ENCODE assay signal across 29 cellular contexts in the genomic region with DNA sequence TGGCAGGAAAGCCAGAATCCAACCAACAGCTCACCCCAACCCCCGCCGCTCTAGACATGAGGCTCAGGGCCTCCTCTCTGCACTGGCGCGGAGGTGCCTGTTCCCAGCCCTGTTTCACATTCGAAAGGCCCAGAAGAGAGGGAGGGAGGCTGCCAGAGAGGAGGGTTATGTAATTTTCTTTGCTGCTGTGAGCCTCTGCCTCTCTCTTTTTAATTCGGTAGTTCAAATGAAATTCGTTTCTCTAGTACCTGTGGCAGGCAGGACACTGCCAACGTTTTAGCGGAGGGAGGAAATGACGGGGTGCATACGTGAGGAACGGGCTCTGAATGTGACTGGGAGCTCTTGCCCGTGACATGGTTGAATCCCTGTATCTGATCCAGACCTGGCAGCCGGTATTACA. TPM values are rescaled to one million over a fixed set of nuclear protein-coding genes. Genes with fewer than 3 reads are reported as not detected.
DNase-seq lines count a peak whose midpoint lies in the region; ATAC-seq, FAIRE-seq and TF ChIP-seq lines count a peak whose summit lies in the region.
"Had no signal": no experiment of that assay in that cellular context is flagged by ENCODE, and none has a peak within 500 bp of the region (broad histone marks: within the 10 kb centered on the region; RNA-seq: fewer than 3 reads in every experiment).

No MANE protein-coding gene starts in this region.

- no peaks in the 10 kb centered on the region for H3K27me3 ChIP-seq in body of pancreas
- H3K27me3 ChIP-seq in layer of hippocampus (ENCODE audit: control insufficient read depth, insufficient read depth, low read length): no peaks in the 10 kb centered on the region
- H3K27me3 ChIP-seq in HepG2 (ENCODE audit: control insufficient read depth in 1 of 2, insufficient read depth in 2 of 2, low read length in 2 of 2): peaks cover 8 to 14% of the 10 kb centered on the region in 2 experiments; a peak in 4 of 5 replicates

- no peak overlapping the region for H3K9ac ChIP-seq in HepG2 (ENCODE audit: insufficient read depth, low read depth, low read length)

- no peak overlapping the region for H3K4me3 ChIP-seq in body of pancreas
- peak overlapping the region; percentile 16 for H3K4me3 ChIP-seq in retinal pigment epithelial cell (ENCODE audit: low read length)
- no peak overlapping the region for H3K4me3 ChIP-seq in HepG2 (replicated peaks in 1 of 3; ENCODE audit: insufficient read depth in 1 of 3, low read depth in 2 of 3, low read length in 3 of 3)
- H3K4me3 ChIP-seq: HAP-1 had no signal

- H3K4me2 ChIP-seq in HepG2 (ENCODE audit: low read depth, low read length): no peak overlapping the region

- CTCF ChIA-PET in HepG2 (lab: Yijun Ruan, JAX; ENCODE audit: low intra/inter-chr PET ratio, low total read pairs): no interaction called here

- peak in 1 of 3 donors; percentile 15 for TF ChIP-seq POLR2A in body of pancreas (IDR thresholded peaks at IDR 0.05)
- TF ChIP-seq POLR2A in HepG2 (IDR thresholded peaks at IDR 0.05; ENCODE audit: insufficient read depth in 1 of 2, low read depth in 2 of 2, low read length in 2 of 2): no peak

- H3K9me3 ChIP-seq in body of pancreas: no peaks in the 10 kb centered on the region
- no peaks in the 10 kb centered on the region for H3K9me3 ChIP-seq in HepG2 (ENCODE audit: low read length)
- H3K9me3 ChIP-seq: HAP-1 had no signal

- TF ChIP-seq CTCF in body of pancreas (IDR thresholded peaks at IDR 0.05) (no peak), retinal pigment epithelial cell (conservative IDR thresholded peaks at IDR 0.05; ENCODE audit: low read depth, low read length) (no peak), HepG2 (CRISPR knock-in tag; IDR thresholded peaks at IDR 0.05) (no peak)

- H3K36me3 ChIP-seq in body of pancreas (replicated peaks in 1 of 2; ENCODE audit: insufficient read depth in 1 of 2, low read depth in 2 of 2) (no peaks in the 10 kb centered on the region), HepG2 (replicated peaks in 1 of 2; ENCODE audit: control insufficient read depth in 1 of 2, insufficient read depth in 2 of 2, low read length in 2 of 2) (no peaks in the 10 kb centered on the region)
- H3K36me3 ChIP-seq: HAP-1 had no signal

- 57 to 69% methylated on average over 14 of the region's 14 CpGs for WGBS in body of pancreas, 2 donors
- 59% methylated on average over 10 of the region's 14 CpGs for WGBS in HepG2 (ENCODE audit: low lambda C conversion rate)

- no TSS peak for BruUV-seq in HepG2 (replicated peaks; lab: Mats Ljungman, UMichigan)

- no peaks in the 10 kb centered on the region for H4K20me1 ChIP-seq in HepG2 (ENCODE audit: insufficient read depth, low read length)

- H3K27ac ChIP-seq in body of pancreas (peak overlapping the region in 3 of 4 donors; percentile 49 to 77 (median 60)), layer of hippocampus (ENCODE audit: low read depth, low read length) (peak overlapping the region; percentile 86), HepG2 (ENCODE audit: extremely low read length, insufficient read depth, low read length) (no peak overlapping the region)

- TF ChIP-seq RAD21 in HepG2 (CRISPR knock-in tag; IDR thresholded peaks at IDR 0.05): no peak

- intact Hi-C loops in body of pancreas (cut with DNase I) (no loop called here), HepG2 (cut with micrococcal nuclease; ENCODE audit: unreplicated experiment) (no loop called here)

- TF ChIP-seq EP300 in HepG2 (IDR thresholded peaks at IDR 0.05; ENCODE audit: low read depth in 2 of 2, low read length in 2 of 2) (no peak), HepG2 (CRISPR knock-in tag; IDR thresholded peaks at IDR 0.05; ENCODE audit: borderline replicate concordance) (no peak)

- ATAC-seq in body of pancreas (no peak), HG02678 (IDR thresholded peaks at IDR 0.05; ENCODE audit: unreplicated experiment) (no peak), HepG2 (no peak)

- no peak for FAIRE-seq in HepG2 (lab: Jason Lieb, UNC)
- FAIRE-seq: bronchial epithelial cell, D721Med, endothelial cell of umbilical vein, RCC 7860, urothelium cell line had no signal

- DNase-seq in Daoy (ENCODE audit: low read depth) (peak; percentile 58), body of pancreas (peak in 1 of 4 donors; percentile 14), retinal pigment epithelial cell (ENCODE audit: low read depth) (no peak), HepG2 (ENCODE audit: low spot score) (no peak), AG20443 (ENCODE audit: low spot score) (no peak), NOMO-1 treated with DMSO at 0.1 percent for 48 hours (lab: John Stamatoyannopoulos, UW; ENCODE audit: unreplicated experiment) (no peak)
- DNase-seq: activated naive CD8-positive, alpha-beta T cell treated with anti-CD3 and anti-CD28 coated beads, Interleukin-2, amount 10 ng/mL, durations not matched to agents 7 days and 5 days; KBM-7; MM.1S; NCI-H1436; NCI-H2107; NCI-H510A treated with DMSO at 0.1 percent for 48 hours; stimulated activated CD4-positive, alpha-beta T cell treated with anti-CD3 and anti-CD28 coated beads, Interleukin-2, amount 100 ng/mL, for 48 hours; stimulated activated naive CD4-positive, alpha-beta T cell treated with Interleukin-2 at 50 U/mL for 16 hours had no signal

- POLR2A ChIA-PET in HepG2 (lab: Yijun Ruan, JAX): no interaction called here

- H3K79me2 ChIP-seq in HepG2 (ENCODE audit: insufficient read depth, low read length): no peaks in the 10 kb centered on the region

- no peak overlapping the region for H2AFZ ChIP-seq in HepG2 (ENCODE audit: low read length)

- H3K4me1 ChIP-seq in body of pancreas: peaks cover 70% of the 10 kb centered on the region
- H3K4me1 ChIP-seq in HepG2 (ENCODE audit: insufficient read depth, low read length): no peaks in the 10 kb centered on the region
- H3K4me1 ChIP-seq: HAP-1 had no signal

- in situ Hi-C loops in HepG2 (cut with HindIII; ENCODE audit: extremely low pct_ligation_motif_present, low pct_unique_long_range_greater_than_20kb): no loop called here

RNA-seq across cellular contexts. Expression of a gene that starts 9.4 kb away (rescaled TPM):
- total RNA-seq in Daoy (2014; rRNA removed; shearing (Covaris generic)): 0.91 and 3.1 TPM in 2 replicates
- 10 to 100 TPM; 15.2 to 16.6 TPM for total RNA-seq in body of pancreas
- total RNA-seq in HepG2 (2016; rRNA removed; fragmentation: Illumina TruSeq; extraction: Trizol): 0.13 and 0.15 TPM in 2 replicates
- total RNA-seq in HepG2 (2016; cell fraction: cytosol; rRNA removed; fragmentation: Illumina TruSeq; extraction: Trizol; ENCODE audit: low read depth): under 0.01 and 0.35 TPM in 2 replicates
- total RNA-seq in HepG2 (2016; cell fraction: insoluble cytoplasmic fraction; rRNA removed; fragmentation: Illumina TruSeq; extraction: Trizol): 0.21 and 0.24 TPM in 2 replicates
- total RNA-seq in HepG2 (2016; cell fraction: membrane; rRNA removed; fragmentation: Illumina TruSeq; extraction: Trizol): 0.19 and 0.24 TPM in 2 replicates
- 0.12 and 1.1 TPM in 2 replicates for total RNA-seq in HepG2 (2016; cell fraction: nucleus; rRNA removed; fragmentation: Illumina TruSeq; extraction: Trizol)
- 0.81 and 1.5 TPM in 2 replicates for polyA plus RNA-seq in HepG2 (2011; rRNA removed)
- polyA plus RNA-seq in HepG2 (2011; cell fraction: cytosol; rRNA removed): 0.96 and 1.0 TPM in 2 replicates
- 5.9 and 6.8 TPM in 2 replicates for polyA plus RNA-seq in HepG2 (2011; cell fraction: nucleus; rRNA removed)
- 1.7 and 1.8 TPM in 2 replicates for polyA plus RNA-seq in HepG2 (2012)
- polyA plus RNA-seq in HepG2 (2016; cell fraction: cytosol; fragmentation: Illumina TruSeq; extraction: Trizol; ENCODE audit: low read depth): not detected in 2 replicates
- polyA plus RNA-seq in HepG2 (2016; cell fraction: insoluble cytoplasmic fraction; fragmentation: Illumina TruSeq; extraction: Trizol; ENCODE audit: low read depth): 0.15 and 0.46 TPM in 2 replicates
- 0.13 TPM in 1 of 2 replicates, not detected in the other for polyA plus RNA-seq in HepG2 (2016; cell fraction: membrane; fragmentation: Illumina TruSeq; extraction: Trizol; ENCODE audit: low read depth)
- 0.34 and 0.47 TPM in 2 replicates for polyA plus RNA-seq in HepG2 (2016; cell fraction: nucleus; fragmentation: Illumina TruSeq; extraction: Trizol; ENCODE audit: insufficient read depth, low read depth)
- 0.40 TPM in 1 of 2 replicates, not detected in the other for polyA minus RNA-seq in HepG2 (2011; rRNA and poly(A)+ RNA removed; ENCODE audit: low replicate concordance)
- 0.79 and 1.1 TPM in 2 replicates for polyA minus RNA-seq in HepG2 (2011; cell fraction: cytosol; rRNA and poly(A)+ RNA removed)
- 2.1 and 2.4 TPM in 2 replicates for polyA minus RNA-seq in HepG2 (2011; cell fraction: nucleus; rRNA and poly(A)+ RNA removed)
- total RNA-seq: activated naive CD8-positive, alpha-beta T cell treated with anti-CD3 and anti-CD28 coated beads, Interleukin-2, amount 10 ng/mL, durations not matched to agents 7 days and 5 days; dermis microvascular lymphatic vessel endothelial cell; endothelial cell of umbilical vein had no signal
- polyA plus RNA-seq: CD14-positive monocyte, endothelial cell of umbilical vein had no signal

RNA-seq across cellular contexts. Expression of a gene that starts 57.2 kb away (rescaled TPM):
- not detected in 2 replicates for total RNA-seq in Daoy (2014; rRNA removed; shearing (Covaris generic))
- total RNA-seq in body of pancreas (not detected), HepG2 (2016; rRNA removed; fragmentation: Illumina TruSeq; extraction: Trizol) (not detected in 2 replicates)
- not detected in 2 replicates for total RNA-seq in HepG2 (2016; cell fraction: cytosol; rRNA removed; fragmentation: Illumina TruSeq; extraction: Trizol; ENCODE audit: low read depth)
- not detected in 2 replicates for total RNA-seq in HepG2 (2016; cell fraction: insoluble cytoplasmic fraction; rRNA removed; fragmentation: Illumina TruSeq; extraction: Trizol)
- not detected in 2 replicates for total RNA-seq in HepG2 (2016; cell fraction: membrane; rRNA removed; fragmentation: Illumina TruSeq; extraction: Trizol)
- not detected in 2 replicates for total RNA-seq in HepG2 (2016; cell fraction: nucleus; rRNA removed; fragmentation: Illumina TruSeq; extraction: Trizol)
- polyA plus RNA-seq in HepG2 (2011; rRNA removed): not detected in 2 replicates
- polyA plus RNA-seq in HepG2 (2011; cell fraction: cytosol; rRNA removed): not detected in 2 replicates
- polyA plus RNA-seq in HepG2 (2011; cell fraction: nucleus; rRNA removed): not detected in 2 replicates
- not detected in 2 replicates for polyA plus RNA-seq in HepG2 (2012)
- not detected in 2 replicates for polyA plus RNA-seq in HepG2 (2016; cell fraction: cytosol; fragmentation: Illumina TruSeq; extraction: Trizol; ENCODE audit: low read depth)
- polyA plus RNA-seq in HepG2 (2016; cell fraction: insoluble cytoplasmic fraction; fragmentation: Illumina TruSeq; extraction: Trizol; ENCODE audit: low read depth): not detected in 2 replicates
- not detected in 2 replicates for polyA plus RNA-seq in HepG2 (2016; cell fraction: membrane; fragmentation: Illumina TruSeq; extraction: Trizol; ENCODE audit: low read depth)
- not detected in 2 replicates for polyA plus RNA-seq in HepG2 (2016; cell fraction: nucleus; fragmentation: Illumina TruSeq; extraction: Trizol; ENCODE audit: insufficient read depth, low read depth)
- not detected in 2 replicates for polyA minus RNA-seq in HepG2 (2011; rRNA and poly(A)+ RNA removed; ENCODE audit: low replicate concordance)
- not detected in 2 replicates for polyA minus RNA-seq in HepG2 (2011; cell fraction: cytosol; rRNA and poly(A)+ RNA removed)
- polyA minus RNA-seq in HepG2 (2011; cell fraction: nucleus; rRNA and poly(A)+ RNA removed): not detected in 2 replicates
- total RNA-seq: activated naive CD8-positive, alpha-beta T cell treated with anti-CD3 and anti-CD28 coated beads, Interleukin-2, amount 10 ng/mL, durations not matched to agents 7 days and 5 days; bronchial epithelial cell; dermis microvascular lymphatic vessel endothelial cell; endothelial cell of umbilical vein; liver; mucosa of gallbladder; SK-MEL-5; T-helper 1 cell treated with Interleukin-12 subunit alpha and Interleukin-12 subunit beta and Interleukin-4 antibody, amounts not matched to agents 30 ng/mL and 1 ng/mL, for 36 hours had no signal
- polyA plus RNA-seq: AG04450, CD14-positive monocyte, endothelial cell of umbilical vein, liver had no signal
